Comparison of ENCODE assay signal across 1 cellular context in genomic region chr2:10120158-10120937, GRCh38.
TF ChIP-seq lines count a peak whose summit lies in the region.

No MANE protein-coding gene starts in this region.

TF ChIP-seq in K562, 482 proteins besides CTCF, POLR2A, EP300 and RAD21 (continued from another document and continues in another):
- peak; percentile 30; the same call in 1 of the 2 replicates for TF ChIP-seq RERE (CRISPR knock-in tag; IDR thresholded peaks at IDR 0.05; ENCODE audit: borderline replicate concordance)
- peak; percentile 11; the same call in 1 of the 2 replicates for TF ChIP-seq ZNF41 (CRISPR knock-in tag; conservative IDR thresholded peaks at IDR 0.05)
- no peak; the same call in 1 of the 2 replicates for TF ChIP-seq ZNF354B (CRISPR knock-in tag; IDR thresholded peaks at IDR 0.05)
- no peak for TF ChIP-seq ZNF696 (CRISPR knock-in tag; conservative IDR thresholded peaks at IDR 0.05)
- TF ChIP-seq CBFB (CRISPR knock-in tag; IDR thresholded peaks at IDR 0.05) = no peak
- no peak for TF ChIP-seq TSHZ1 (CRISPR knock-in tag; IDR thresholded peaks at IDR 0.05)
- no peak for TF ChIP-seq SNRNP70 (optimal IDR thresholded peaks at IDR 0.05; ENCODE audit: low read depth, low read length)
- no peak for TF ChIP-seq SNAPC5 (CRISPR knock-in tag; IDR thresholded peaks at IDR 0.05)
- TF ChIP-seq GTF2A2 (tag; IDR thresholded peaks at IDR 0.05) = no peak
- TF ChIP-seq SOX6 (IDR thresholded peaks at IDR 0.05) = no peak
- no peak for TF ChIP-seq MCM5 (IDR thresholded peaks at IDR 0.05; ENCODE audit: low read depth)
- no peak for TF ChIP-seq CHD2 (IDR thresholded peaks at IDR 0.05; ENCODE audit: low read depth, low read length)
- TF ChIP-seq RNF2 (IDR thresholded peaks at IDR 0.05) = peak; percentile 86
- no peak for TF ChIP-seq SNIP1 (IDR thresholded peaks at IDR 0.05; ENCODE audit: low read depth)
- TF ChIP-seq SMC3 (conservative IDR thresholded peaks at IDR 0.05; ENCODE audit: insufficient read depth, low read depth, low read length) = no peak
- peak in 1 of 2 experiments; percentile 50 for TF ChIP-seq AFF1 (IDR thresholded peaks at IDR 0.05; ENCODE audit: low read depth in 1 of 2, partially characterized antibody in 2 of 2)
- TF ChIP-seq ARHGAP35 (IDR thresholded peaks at IDR 0.05; ENCODE audit: partially characterized antibody) = no peak
- TF ChIP-seq HDAC3 (IDR thresholded peaks at IDR 0.05; ENCODE audit: borderline replicate concordance, partially characterized antibody) = no peak
- TF ChIP-seq MAFG (tag; conservative IDR thresholded peaks at IDR 0.05) = 0 out of 2 replicates have a peak, but pooled peaks have one; percentile 25
- TF ChIP-seq SREBF1 (IDR thresholded peaks at IDR 0.05; ENCODE audit: borderline replicate concordance, low read depth, low read length) = no peak
- no peak for TF ChIP-seq PREB (CRISPR knock-in tag; IDR thresholded peaks at IDR 0.05)
- TF ChIP-seq ZNF197 (CRISPR knock-in tag; IDR thresholded peaks at IDR 0.05; ENCODE audit: low read depth) = no peak
- TF ChIP-seq CAMTA2 (CRISPR knock-in tag; conservative IDR thresholded peaks at IDR 0.05) = peak; percentile 56; the same call in 1 of the 2 replicates
- TF ChIP-seq ELF1 (tag; IDR thresholded peaks at IDR 0.05) = peak; percentile 88
- 0 out of 2 replicates have a peak, but pooled peaks have one; percentile 37 for TF ChIP-seq PHB (CRISPR knock-in tag; IDR thresholded peaks at IDR 0.05)
- 0 out of 2 replicates have a peak, but pooled peaks have one; percentile 41 for TF ChIP-seq PHF21A (IDR thresholded peaks at IDR 0.05; ENCODE audit: borderline replicate concordance, low read depth)
- TF ChIP-seq THAP7 (CRISPR knock-in tag; IDR thresholded peaks at IDR 0.05) = 0 out of 2 replicates have a peak, but pooled peaks have one; percentile 26
- peak; percentile 68 for TF ChIP-seq JUN (IDR thresholded peaks at IDR 0.05; ENCODE audit: borderline replicate concordance, low read depth, low read length)
- 0 out of 2 replicates have a peak, but pooled peaks have one; percentile 78 for TF ChIP-seq JUN (CRISPR knock-in tag; IDR thresholded peaks at IDR 0.05; ENCODE audit: borderline replicate concordance)
- 0 out of 2 replicates have a peak, but pooled peaks have one; percentile 51 for TF ChIP-seq ERF (CRISPR knock-in tag; IDR thresholded peaks at IDR 0.05)
- peak; percentile 72 for TF ChIP-seq TAF9B (IDR thresholded peaks at IDR 0.05; ENCODE audit: partially characterized antibody)
- TF ChIP-seq PCBP1 (IDR thresholded peaks at IDR 0.05; ENCODE audit: low read depth, low read length, poor library complexity, severe bottlenecking) = peak; percentile 74
- no peak; the same call in 1 of the 2 replicates for TF ChIP-seq ZBTB7A (IDR thresholded peaks at IDR 0.05; ENCODE audit: borderline replicate concordance, control insufficient read depth, low read depth, low read length)
- no peak for TF ChIP-seq PPARD (CRISPR knock-in tag; IDR thresholded peaks at IDR 0.05)
- TF ChIP-seq ZNF639 (CRISPR knock-in tag; conservative IDR thresholded peaks at IDR 0.05 in 1 of 2, IDR thresholded peaks at IDR 0.05 in 1 of 2) = peak in 1 of 2 experiments; percentile 79; a peak in 2 of 4 replicates
- peak; percentile 89 for TF ChIP-seq SAP30 (IDR thresholded peaks at IDR 0.05; ENCODE audit: borderline replicate concordance, insufficient read depth, low read depth, low read length, poor library complexity, severe bottlenecking)
- no peak for TF ChIP-seq ZNF830 (CRISPR knock-in tag; IDR thresholded peaks at IDR 0.05)
- TF ChIP-seq NR3C1 (CRISPR knock-in tag; IDR thresholded peaks at IDR 0.05) = no peak
- no peak; the same call in 1 of the 2 replicates for TF ChIP-seq ZBTB2 (IDR thresholded peaks at IDR 0.05)
- no peak for TF ChIP-seq TBP (optimal IDR thresholded peaks at IDR 0.05; ENCODE audit: low read depth, low read length)
- TF ChIP-seq MAZ (CRISPR knock-in tag; conservative IDR thresholded peaks at IDR 0.05 in 1 of 2, IDR thresholded peaks at IDR 0.05 in 1 of 2) = peak; percentile 68 to 88
- peak; percentile 78 for TF ChIP-seq HNRNPLL (IDR thresholded peaks at IDR 0.05; ENCODE audit: low read depth, low read length, poor library complexity, severe bottlenecking)
- TF ChIP-seq ZFPM2 (CRISPR knock-in tag; IDR thresholded peaks at IDR 0.05) = no peak
- no peak for TF ChIP-seq HNRNPH1 (optimal IDR thresholded peaks at IDR 0.05; ENCODE audit: low read depth, low read length)
